In the genomic region with DNA sequence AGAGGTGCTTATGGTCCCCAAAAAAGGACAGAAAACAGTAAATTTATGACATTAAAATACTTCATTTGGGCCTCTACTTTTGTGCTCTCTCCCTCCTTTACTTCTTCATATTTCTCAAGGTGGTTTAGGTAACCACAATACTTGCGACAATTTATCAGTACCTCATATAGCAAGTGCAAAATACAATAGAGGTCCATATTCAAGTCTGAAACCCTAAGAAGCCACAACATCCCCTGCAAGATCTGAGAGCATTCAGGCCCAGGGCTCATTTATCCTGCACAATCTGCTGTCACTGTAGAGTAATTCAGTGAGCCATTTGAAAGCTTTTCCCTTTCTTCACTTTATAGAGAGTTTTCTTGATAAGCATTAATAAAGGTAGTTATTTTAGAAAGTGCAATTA, we compare ENCODE assay signal across 25 cellular contexts. TPM values are rescaled to one million over a fixed set of nuclear protein-coding genes. Genes with fewer than 3 reads are reported as not detected.
DNase-seq lines count a peak whose midpoint lies in the region; ATAC-seq and TF ChIP-seq lines count a peak whose summit lies in the region.
"Had no signal": no experiment of that assay in that cellular context is flagged by ENCODE, and none has a peak within 500 bp of the region (broad histone marks: within the 10 kb centered on the region; RNA-seq: fewer than 3 reads in every experiment).

No MANE protein-coding gene starts in this region.

- H3K4me1 Mint-ChIP-seq in CD4-positive, CD25-positive, alpha-beta regulatory T cell = peaks cover 24 to 58% (median 37%) of the 10 kb centered on the region in 4 donors
- peaks cover 68% of the 10 kb centered on the region for H3K4me1 Mint-ChIP-seq in CD4-positive, alpha-beta T cell (ENCODE audit: low read depth)
- peaks cover 41% of the 10 kb centered on the region for H3K4me1 Mint-ChIP-seq in activated CD8-positive, alpha-beta T cell treated with anti-CD3 and anti-CD28 coated beads, Interleukin-2, amount 10 ng/mL, durations not matched to agents 7 days and 5 days (ENCODE audit: low read depth)
- H3K4me1 Mint-ChIP-seq in naive thymus-derived CD4-positive, alpha-beta T cell = peaks cover 17 to 80% (median 65%) of the 10 kb centered on the region in 7 donors

- intact Hi-C loops in CD4-positive, alpha-beta T cell (cut with DNase I, micrococcal nuclease) = loop anchor here (5.0 kb wide), 2 partner anchors 33 to 38 kb away; no protein-coding TSS in a partner anchor
- intact Hi-C loops in naive thymus-derived CD4-positive, alpha-beta T cell (cut with micrococcal nuclease) = loop anchor here in 1 of 2 donors (1.0 kb wide), 3 partner anchors 7 to 11 kb away; no protein-coding TSS in a partner anchor

- H3K4me1 ChIP-seq in CD4-positive, CD25-positive, alpha-beta regulatory T cell (ENCODE audit: control insufficient read depth, insufficient read depth, low read length, poor library complexity, severe bottlenecking) = peaks cover 28% of the 10 kb centered on the region
- peaks cover 31 to 49% of the 10 kb centered on the region in 2 donors for H3K4me1 ChIP-seq in naive thymus-derived CD4-positive, alpha-beta T cell (ENCODE audit: control insufficient read depth in 2 of 2, insufficient read depth in 2 of 2, low read length in 2 of 2)
- H3K4me1 ChIP-seq: adrenal gland had no signal

- peaks cover 0 to 7% (median 2%) of the 10 kb centered on the region in 7 donors for H3K9me3 Mint-ChIP-seq in CD4-positive, CD25-positive, alpha-beta regulatory T cell
- H3K9me3 Mint-ChIP-seq in CD4-positive, alpha-beta T cell = peaks cover 6% of the 10 kb centered on the region
- H3K9me3 Mint-ChIP-seq in activated CD8-positive, alpha-beta T cell treated with anti-CD3 and anti-CD28 coated beads, Interleukin-2, amount 10 ng/mL, durations not matched to agents 7 days and 5 days (ENCODE audit: insufficient read depth) = peaks cover 9% of the 10 kb centered on the region
- peaks cover 0 to 15% (median 3%) of the 10 kb centered on the region in 11 donors for H3K9me3 Mint-ChIP-seq in naive thymus-derived CD4-positive, alpha-beta T cell

- peaks cover 7% of the 10 kb centered on the region for H3K36me3 Mint-ChIP-seq in CD4-positive, CD25-positive, alpha-beta regulatory T cell
- peaks cover 8% of the 10 kb centered on the region for H3K36me3 Mint-ChIP-seq in CD4-positive, alpha-beta T cell (ENCODE audit: low read depth)
- H3K36me3 Mint-ChIP-seq in activated CD8-positive, alpha-beta T cell treated with anti-CD3 and anti-CD28 coated beads, Interleukin-2, amount 10 ng/mL, durations not matched to agents 7 days and 5 days (ENCODE audit: low read depth) = peaks cover 22% of the 10 kb centered on the region
- H3K36me3 Mint-ChIP-seq in naive thymus-derived CD4-positive, alpha-beta T cell = peaks cover 0 to 24% (median 5%) of the 10 kb centered on the region in 5 donors

- peak overlapping the region in 2 of 3 donors; percentile 9 to 72 for H3K27ac Mint-ChIP-seq in CD4-positive, CD25-positive, alpha-beta regulatory T cell
- H3K27ac Mint-ChIP-seq in CD4-positive, alpha-beta T cell = peak overlapping the region; percentile 51
- peak overlapping the region; percentile 54 for H3K27ac Mint-ChIP-seq in activated CD8-positive, alpha-beta T cell treated with anti-CD3 and anti-CD28 coated beads, Interleukin-2, amount 10 ng/mL, durations not matched to agents 7 days and 5 days
- H3K27ac Mint-ChIP-seq in naive thymus-derived CD4-positive, alpha-beta T cell = peak overlapping the region in 8 of 9 donors; percentile 36 to 86 (median 74)
- H3K27ac Mint-ChIP-seq: stimulated activated naive B cell treated with anti-CD40 and anti-IgM and Interleukin-4, amounts not matched to agents 10 μg/mL and 1 μg/mL and 100 μg/mL, for 72 hours had no signal

- no peaks in the 10 kb centered on the region for H3K9me3 ChIP-seq in CD4-positive, CD25-positive, alpha-beta regulatory T cell (ENCODE audit: control insufficient read depth in 2 of 2, low read length in 2 of 2)
- H3K9me3 ChIP-seq in CD4-positive, alpha-beta T cell (ENCODE audit: control insufficient read depth, low read length) = no peaks in the 10 kb centered on the region
- peaks cover 0 to 3% (median 0%) of the 10 kb centered on the region in 3 experiments for H3K9me3 ChIP-seq in naive thymus-derived CD4-positive, alpha-beta T cell (ENCODE audit: control insufficient read depth in 2 of 3, low read length in 3 of 3)
- H3K9me3 ChIP-seq: adrenal gland, ovary had no signal

- DNase-seq in CD4-positive, CD25-positive, alpha-beta regulatory T cell = peak in 2 of 3 donors; percentile 44 to 47
- DNase-seq in CD4-positive, alpha-beta T cell = peak in 1 of 10 experiments; percentile 8
- DNase-seq in activated CD8-positive, alpha-beta T cell treated with anti-CD3 and anti-CD28 coated beads, Interleukin-2, amount 10 ng/mL, durations not matched to agents 7 days and 5 days = peak; percentile 60
- peak in 6 of 9 donors; percentile 29 to 50 (median 36) for DNase-seq in naive thymus-derived CD4-positive, alpha-beta T cell
- DNase-seq in midbrain (lab: John Stamatoyannopoulos, UW) = no peak
- DNase-seq: activated CD4-positive, alpha-beta T cell treated with anti-CD3 and anti-CD28 coated beads for 48 hours; adrenal gland; effector memory CD4-positive, alpha-beta T cell; foreskin keratinocyte; GOT3; IMR-90; left colon; mesenchymal stem cell; naive B cell; NCI-H1105 treated with DMSO at 0.1 percent for 48 hours; NCI-H2081; NCI-H226; NCI-H748 treated with DMSO at 0.1 percent for 48 hours; ovary; retina; stimulated activated naive B cell treated with anti-CD40 and anti-IgM and Interleukin-4, amounts not matched to agents 10 μg/mL and 1 μg/mL and 100 μg/mL, for 72 hours had no signal

- peak overlapping the region; percentile 23 for H3K4me3 ChIP-seq in CD4-positive, CD25-positive, alpha-beta regulatory T cell (ENCODE audit: low read depth, low read length)
- no peak overlapping the region for H3K4me3 ChIP-seq in naive thymus-derived CD4-positive, alpha-beta T cell (ENCODE audit: low read length)
- H3K4me3 ChIP-seq: adrenal gland, ovary had no signal

- POLR2A ChIA-PET in CD4-positive, alpha-beta T cell (lab: Charles Lee) = interaction anchor here (0.6 to 1.6 kb wide), 6 partner anchors 8 to 72 kb away, joined by 3 to 9 read pairs (median 3); no protein-coding TSS in a partner anchor
- POLR2A ChIA-PET in activated CD8-positive, alpha-beta T cell treated with anti-CD3 and anti-CD28 coated beads, Interleukin-2, amount 10 ng/mL, durations not matched to agents 7 days and 5 days (lab: Charles Lee) = interaction anchor here (0.9 kb wide), 1 partner anchor 57 kb away, joined by 3 read pairs; no protein-coding TSS in a partner anchor
- POLR2A ChIA-PET in naive thymus-derived CD4-positive, alpha-beta T cell (lab: Charles Lee) = interaction anchor here (0.8 to 1.7 kb wide), 5 partner anchors 10 to 105 kb away, joined by 4 to 5 read pairs (median 5); no protein-coding TSS in a partner anchor

- H3K27me3 Mint-ChIP-seq in CD4-positive, CD25-positive, alpha-beta regulatory T cell = no peaks in the 10 kb centered on the region
- no peaks in the 10 kb centered on the region for H3K27me3 Mint-ChIP-seq in CD4-positive, alpha-beta T cell
- no peaks in the 10 kb centered on the region for H3K27me3 Mint-ChIP-seq in activated CD8-positive, alpha-beta T cell treated with anti-CD3 and anti-CD28 coated beads, Interleukin-2, amount 10 ng/mL, durations not matched to agents 7 days and 5 days (ENCODE audit: low read depth)
- H3K27me3 Mint-ChIP-seq in naive thymus-derived CD4-positive, alpha-beta T cell = no peaks in the 10 kb centered on the region
- H3K27me3 Mint-ChIP-seq: naive B cell; stimulated activated naive B cell treated with anti-CD40 and anti-IgM and Interleukin-4, amounts not matched to agents 10 μg/mL and 1 μg/mL and 100 μg/mL, for 72 hours had no signal

- ATAC-seq in CD4-positive, CD25-positive, alpha-beta regulatory T cell (ENCODE audit: low read depth in 2 of 2) = peak; percentile 79 to 84
- ATAC-seq in CD4-positive, alpha-beta T cell (ENCODE audit: poor library complexity) = peak; percentile 83
- peak; percentile 98 for ATAC-seq in activated CD8-positive, alpha-beta T cell treated with anti-CD3 and anti-CD28 coated beads, Interleukin-2, amount 10 ng/mL, durations not matched to agents 7 days and 5 days
- ATAC-seq in naive thymus-derived CD4-positive, alpha-beta T cell = peak; percentile 78
- ATAC-seq in GM18502 (IDR thresholded peaks at IDR 0.05; ENCODE audit: poor library complexity, unreplicated experiment) (no peak), GM19023 (IDR thresholded peaks at IDR 0.05; ENCODE audit: unreplicated experiment) (no peak)
- ATAC-seq: esophagus mucosa; foreskin keratinocyte; left colon; stimulated activated naive B cell treated with anti-CD40 and anti-IgM and Interleukin-4, amounts not matched to agents 10 μg/mL and 1 μg/mL and 100 μg/mL, for 72 hours had no signal

- no peaks in the 10 kb centered on the region for H3K36me3 ChIP-seq in CD4-positive, CD25-positive, alpha-beta regulatory T cell (ENCODE audit: control insufficient read depth, insufficient read depth, low read length)
- no peaks in the 10 kb centered on the region for H3K36me3 ChIP-seq in naive thymus-derived CD4-positive, alpha-beta T cell (ENCODE audit: control insufficient read depth in 2 of 3, insufficient read depth in 3 of 3, low read length in 3 of 3)
- H3K36me3 ChIP-seq: adrenal gland, ovary had no signal

- no peaks in the 10 kb centered on the region for H3K27me3 ChIP-seq in CD4-positive, CD25-positive, alpha-beta regulatory T cell (ENCODE audit: control insufficient read depth, insufficient read depth, low read length)
- H3K27me3 ChIP-seq in CD4-positive, alpha-beta T cell (ENCODE audit: control insufficient read depth, insufficient read depth, low read length) = no peaks in the 10 kb centered on the region
- H3K27me3 ChIP-seq in naive thymus-derived CD4-positive, alpha-beta T cell (ENCODE audit: control insufficient read depth in 2 of 2, insufficient read depth in 2 of 2, low read length in 2 of 2) = no peaks in the 10 kb centered on the region
- H3K27me3 ChIP-seq: adrenal gland, foreskin keratinocyte, ovary had no signal

- H3K27ac ChIP-seq in CD4-positive, CD25-positive, alpha-beta regulatory T cell (ENCODE audit: insufficient read depth, low read length, poor library complexity, severe bottlenecking) = peak overlapping the region; percentile 39
- H3K27ac ChIP-seq in CD4-positive, alpha-beta T cell (ENCODE audit: low read depth, low read length) = peak overlapping the region; percentile 10
- peak overlapping the region; percentile 42 for H3K27ac ChIP-seq in naive thymus-derived CD4-positive, alpha-beta T cell (ENCODE audit: low read depth, low read length)
- H3K27ac ChIP-seq: adrenal gland, foreskin keratinocyte, ovary, RWPE1 had no signal

- CTCF ChIA-PET in CD4-positive, alpha-beta T cell (lab: Charles Lee) = no interaction called here
- CTCF ChIA-PET in activated CD8-positive, alpha-beta T cell treated with anti-CD3 and anti-CD28 coated beads, Interleukin-2, amount 10 ng/mL, durations not matched to agents 7 days and 5 days (lab: Charles Lee) = interaction anchor here (1.2 kb wide), 1 partner anchor 23 kb away, joined by 4 read pairs; no protein-coding TSS in a partner anchor
- CTCF ChIA-PET in naive thymus-derived CD4-positive, alpha-beta T cell (lab: Charles Lee) = interaction anchor here (0.6 to 1.3 kb wide), 2 partner anchors 22 to 41 kb away, joined by 5 to 7 read pairs; no protein-coding TSS in a partner anchor

- no peak for TF ChIP-seq CTCF in CD4-positive, alpha-beta T cell (IDR thresholded peaks at IDR 0.05)

- H3K4me3 Mint-ChIP-seq in CD4-positive, CD25-positive, alpha-beta regulatory T cell = peak overlapping the region in 3 of 4 donors; percentile 1 to 35 (median 35)
- H3K4me3 Mint-ChIP-seq in CD4-positive, alpha-beta T cell = peak overlapping the region; percentile 17
- H3K4me3 Mint-ChIP-seq in activated CD8-positive, alpha-beta T cell treated with anti-CD3 and anti-CD28 coated beads, Interleukin-2, amount 10 ng/mL, durations not matched to agents 7 days and 5 days = no peak overlapping the region
- peak overlapping the region in 9 of 10 donors; percentile 19 to 60 (median 45) for H3K4me3 Mint-ChIP-seq in naive thymus-derived CD4-positive, alpha-beta T cell
- H3K4me3 Mint-ChIP-seq: naive B cell; stimulated activated naive B cell treated with anti-CD40 and anti-IgM and Interleukin-4, amounts not matched to agents 10 μg/mL and 1 μg/mL and 100 μg/mL, for 72 hours had no signal

RNA-seq across cellular contexts. Expression of a gene that starts 24.2 kb away (rescaled TPM):
- not detected for total RNA-seq in CD4-positive, CD25-positive, alpha-beta regulatory T cell
- under 1 TPM in 1 of 4 donors, not detected in 3; 0.87 TPM for polyA plus RNA-seq in CD4-positive, CD25-positive, alpha-beta regulatory T cell
- total RNA-seq in CD4-positive, alpha-beta T cell = not detected
- total RNA-seq in activated CD8-positive, alpha-beta T cell treated with anti-CD3 and anti-CD28 coated beads, Interleukin-2, amount 10 ng/mL, durations not matched to agents 7 days and 5 days = not detected
- total RNA-seq in naive thymus-derived CD4-positive, alpha-beta T cell = not detected
- not detected for polyA plus RNA-seq in naive thymus-derived CD4-positive, alpha-beta T cell
- total RNA-seq: adrenal gland, esophagus mucosa, foreskin keratinocyte, IMR-90, left colon, ovary had no signal
- polyA plus RNA-seq: adrenal gland, foreskin keratinocyte, IMR-90, ovary had no signal

Comparison
In these comparisons a context has a peak if more than half of its experiments do, and no peak if none do; other contexts are left out.
1. ATAC-seq: peak in CD4-positive, CD25-positive, alpha-beta regulatory T cell (2 of 2), CD4-positive, alpha-beta T cell (single experiment), activated CD8-positive, alpha-beta T cell treated with anti-CD3 and anti-CD28 coated beads, Interleukin-2, amount 10 ng/mL, durations not matched to agents 7 days and 5 days (single experiment) and naive thymus-derived CD4-positive, alpha-beta T cell (single experiment); none in GM18502 (single experiment) and GM19023 (single experiment).
2. Peak in every context shown above with its lines, with median percentiles within 50 percentile points of each other: H3K27ac ChIP-seq and H3K27ac Mint-ChIP-seq.